Comparison of ENCODE assay signal across 9 cellular contexts in the genomic region with DNA sequence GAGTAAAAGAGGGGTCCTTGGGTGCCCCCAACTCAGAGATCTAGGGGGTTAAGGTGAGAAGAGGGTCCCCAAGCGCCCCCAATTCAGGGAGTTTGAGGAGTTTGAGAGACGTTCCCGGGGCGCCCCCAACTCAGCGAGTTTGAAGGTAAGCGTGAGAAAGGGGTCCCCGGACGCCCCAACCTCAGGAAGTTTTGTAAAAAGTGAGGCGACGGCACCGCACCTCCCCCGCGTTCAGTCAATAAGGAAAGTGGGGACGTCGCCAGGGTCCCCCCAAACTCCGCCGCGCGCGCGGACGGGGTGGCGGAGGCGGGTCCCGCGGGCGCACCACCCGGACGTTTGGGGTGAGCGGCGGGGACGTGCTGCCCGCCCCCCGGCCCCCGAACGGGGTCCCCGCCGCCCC. TPM values are rescaled to one million over a fixed set of nuclear protein-coding genes. Genes with fewer than 3 reads are reported as not detected.
DNase-seq lines count a peak whose midpoint lies in the region; FAIRE-seq and TF ChIP-seq lines count a peak whose summit lies in the region.
"Had no signal": no experiment of that assay in that cellular context is flagged by ENCODE, and none has a peak within 500 bp of the region (broad histone marks: within the 10 kb centered on the region; RNA-seq: fewer than 3 reads in every experiment).

No MANE protein-coding gene starts in this region.

- peaks cover 39% of the 10 kb centered on the region for H3K79me2 ChIP-seq in keratinocyte (ENCODE audit: control insufficient read depth, insufficient read depth, low read length)

- H3K4me3 ChIP-seq in keratinocyte (ENCODE audit: control insufficient read depth in 2 of 3, extremely low read depth in 1 of 3, insufficient read depth in 2 of 3, low read depth in 1 of 3, low read length in 3 of 3), result peak overlapping the region; percentile 63 to 87 (median 83)
- H3K4me3 ChIP-seq in subcutaneous abdominal adipose tissue (ENCODE audit: low read depth in 1 of 5, low read length in 5 of 5), result peak overlapping the region; percentile 66 to 97 (median 89)

- H3K9me3 ChIP-seq in keratinocyte (ENCODE audit: control insufficient read depth, low read depth, low read length) (no peaks in the 10 kb centered on the region), subcutaneous abdominal adipose tissue (ENCODE audit: control insufficient read depth in 5 of 5, low read length in 5 of 5) (no peaks in the 10 kb centered on the region)

- H3K9me3 Mint-ChIP-seq in T-helper 1 cell treated with Interleukin-12 subunit alpha and Interleukin-12 subunit beta and Interleukin-4 antibody, amounts not matched to agents 30 μg/mL and 1 μg/mL, for 36 hours, result no peaks in the 10 kb centered on the region
- H3K9me3 Mint-ChIP-seq in activated naive CD8-positive, alpha-beta T cell treated with anti-CD3 and anti-CD28 coated beads for 36 hours, result no peaks in the 10 kb centered on the region

- H3K27ac ChIP-seq in keratinocyte (ENCODE audit: control insufficient read depth, insufficient read depth, low read length) (peak overlapping the region; percentile 92), subcutaneous abdominal adipose tissue (ENCODE audit: low read depth, low read length) (peak overlapping the region; percentile 86)

- no peaks in the 10 kb centered on the region for H3K27me3 ChIP-seq in keratinocyte (ENCODE audit: control insufficient read depth, extremely low read depth, insufficient read depth, low read length)
- no peaks in the 10 kb centered on the region for H3K27me3 ChIP-seq in subcutaneous abdominal adipose tissue (ENCODE audit: control insufficient read depth in 5 of 5, insufficient read depth in 4 of 5, low read length in 5 of 5)

- H3K36me3 Mint-ChIP-seq in T-helper 1 cell treated with Interleukin-12 subunit alpha and Interleukin-12 subunit beta and Interleukin-4 antibody, amounts not matched to agents 30 μg/mL and 1 μg/mL, for 36 hours (ENCODE audit: low read depth), result peaks cover 2% of the 10 kb centered on the region
- H3K36me3 Mint-ChIP-seq in activated naive CD8-positive, alpha-beta T cell treated with anti-CD3 and anti-CD28 coated beads for 36 hours, result no peaks in the 10 kb centered on the region

- peak overlapping the region; percentile 97 for H3K9ac ChIP-seq in keratinocyte (ENCODE audit: control insufficient read depth, extremely low read depth, insufficient read depth, low read length)
- H3K9ac ChIP-seq in subcutaneous abdominal adipose tissue (ENCODE audit: low read length in 5 of 5), result peak overlapping the region in 4 of 5 donors; percentile 73 to 95 (median 86)

- peak overlapping the region; percentile 90 for H3K4me3 Mint-ChIP-seq in T-helper 1 cell treated with Interleukin-12 subunit alpha and Interleukin-12 subunit beta and Interleukin-4 antibody, amounts not matched to agents 30 μg/mL and 1 μg/mL, for 36 hours
- H3K4me3 Mint-ChIP-seq in activated naive CD8-positive, alpha-beta T cell treated with anti-CD3 and anti-CD28 coated beads for 36 hours, result peak overlapping the region; percentile 85

- H2AFZ ChIP-seq in keratinocyte (ENCODE audit: control insufficient read depth, low read length), result no peak overlapping the region

- H3K27me3 Mint-ChIP-seq in T-helper 1 cell treated with Interleukin-12 subunit alpha and Interleukin-12 subunit beta and Interleukin-4 antibody, amounts not matched to agents 30 μg/mL and 1 μg/mL, for 36 hours (ENCODE audit: low read depth), result peaks cover 19% of the 10 kb centered on the region
- H3K27me3 Mint-ChIP-seq in activated naive CD8-positive, alpha-beta T cell treated with anti-CD3 and anti-CD28 coated beads for 36 hours, result peaks cover 4% of the 10 kb centered on the region

- H3K9me1 ChIP-seq in keratinocyte (ENCODE audit: control insufficient read depth, extremely low read depth, insufficient read depth, low read length), result peaks cover 2% of the 10 kb centered on the region

- H4K20me1 ChIP-seq in keratinocyte (ENCODE audit: control insufficient read depth, extremely low read depth, insufficient read depth, low read length), result no peaks in the 10 kb centered on the region

- H3K36me3 ChIP-seq in keratinocyte (ENCODE audit: control insufficient read depth in 2 of 2, extremely low read depth in 1 of 2, insufficient read depth in 2 of 2, low read length in 2 of 2) (peaks cover 0 to 2% of the 10 kb centered on the region in 2 experiments), subcutaneous abdominal adipose tissue (ENCODE audit: control insufficient read depth in 5 of 5, insufficient read depth in 5 of 5, low read length in 5 of 5) (no peaks in the 10 kb centered on the region)

- DNase-seq in T-helper 1 cell (no peak), keratinocyte (ENCODE audit: low read depth, low spot score) (no peak), AML-193 (lab: John Stamatoyannopoulos, UW) (no peak), DMS153 (lab: John Stamatoyannopoulos, UW) (no peak), HT-29 (ENCODE audit: low spot score) (no peak)
- DNase-seq in activated naive CD8-positive, alpha-beta T cell treated with anti-CD3 and anti-CD28 coated beads for 36 hours, result no peak

- peak overlapping the region; percentile 84 for H3K27ac Mint-ChIP-seq in T-helper 1 cell treated with Interleukin-12 subunit alpha and Interleukin-12 subunit beta and Interleukin-4 antibody, amounts not matched to agents 30 μg/mL and 1 μg/mL, for 36 hours
- peak overlapping the region; percentile 74 for H3K27ac Mint-ChIP-seq in activated naive CD8-positive, alpha-beta T cell treated with anti-CD3 and anti-CD28 coated beads for 36 hours

- peaks cover 22% of the 10 kb centered on the region for H3K4me1 Mint-ChIP-seq in T-helper 1 cell treated with Interleukin-12 subunit alpha and Interleukin-12 subunit beta and Interleukin-4 antibody, amounts not matched to agents 30 μg/mL and 1 μg/mL, for 36 hours (ENCODE audit: low read depth)
- peaks cover 12% of the 10 kb centered on the region for H3K4me1 Mint-ChIP-seq in activated naive CD8-positive, alpha-beta T cell treated with anti-CD3 and anti-CD28 coated beads for 36 hours

- H3K4me1 ChIP-seq in keratinocyte (ENCODE audit: control insufficient read depth, extremely low read depth, insufficient read depth, low read length) (peaks cover 10% of the 10 kb centered on the region), subcutaneous abdominal adipose tissue (ENCODE audit: control insufficient read depth in 5 of 5, insufficient read depth in 5 of 5, low read length in 5 of 5) (peaks cover 2 to 27% (median 18%) of the 10 kb centered on the region in 5 donors)

- TF ChIP-seq CTCF in keratinocyte (optimal IDR thresholded peaks at IDR 0.05 in 1 of 3, IDR thresholded peaks at IDR 0.05 in 1 of 3, conservative IDR thresholded peaks at IDR 0.05 in 1 of 3; ENCODE audit: extremely low read depth in 1 of 3, insufficient read depth in 2 of 3, low read length in 3 of 3), result no peak

- no peak for FAIRE-seq in keratinocyte (lab: Jason Lieb, UNC)

- H3K4me2 ChIP-seq in keratinocyte (ENCODE audit: control insufficient read depth, extremely low read depth, insufficient read depth, low read depth, low read length), result peak overlapping the region; percentile 88

- dilution Hi-C loops in keratinocyte (cut with MboI; ENCODE audit: extremely low pct_ligation_motif_present, low sequenced_read_pairs), result loop anchor here (10.0 kb wide), 1 partner anchor 75 kb away; no protein-coding TSS in a partner anchor

RNA-seq across cellular contexts. Expression of a gene that starts 0.4 kb away (rescaled TPM):
- total RNA-seq in activated naive CD8-positive, alpha-beta T cell treated with anti-CD3 and anti-CD28 coated beads for 36 hours, result 10 to 100 TPM in 1 of 2 experiments, 1 to 10 TPM in 1; 9.5 to 10.3 TPM
- polyA plus RNA-seq in keratinocyte, result 5.8 to 7.3 TPM (median 5.9 TPM) in 3 replicates
- 4.7 TPM for polyA plus RNA-seq in keratinocyte (2011; ENCODE audit: low read depth)
- 3.4 and 7.4 TPM in 2 replicates for polyA plus RNA-seq in keratinocyte (2011; cell fraction: cytosol; rRNA removed)
- polyA plus RNA-seq in keratinocyte (2011; cell fraction: nucleus; rRNA removed), result 11.0 and 15.6 TPM in 2 replicates
- 6.1 and 6.7 TPM in 2 replicates for polyA plus RNA-seq in keratinocyte (2012; ENCODE audit: low replicate concordance)
- 6.1 to 38.4 TPM (median 6.6 TPM) in 3 replicates for polyA minus RNA-seq in keratinocyte
- polyA minus RNA-seq in keratinocyte (2011; cell fraction: cytosol; rRNA and poly(A)+ RNA removed), result 16.3 TPM
- 12.3 and 13.0 TPM in 2 replicates for polyA minus RNA-seq in keratinocyte (2011; cell fraction: nucleus; rRNA and poly(A)+ RNA removed)
- 11.8 and 18.8 TPM in 2 replicates for total RNA-seq in HT-29 (2014; rRNA removed; shearing (Covaris generic))

RNA-seq across cellular contexts. Expression of a gene that starts 25.5 kb away (rescaled TPM):
- not detected for total RNA-seq in activated naive CD8-positive, alpha-beta T cell treated with anti-CD3 and anti-CD28 coated beads for 36 hours
- not detected in 3 replicates for polyA plus RNA-seq in keratinocyte
- not detected for polyA plus RNA-seq in keratinocyte (2011; ENCODE audit: low read depth)
- not detected in 2 replicates for polyA plus RNA-seq in keratinocyte (2011; cell fraction: cytosol; rRNA removed)
- polyA plus RNA-seq in keratinocyte (2011; cell fraction: nucleus; rRNA removed), result 0.05 TPM in 1 of 2 replicates, not detected in the other
- not detected in 2 replicates for polyA plus RNA-seq in keratinocyte (2012; ENCODE audit: low replicate concordance)
- not detected in 3 replicates for polyA minus RNA-seq in keratinocyte
- not detected for polyA minus RNA-seq in keratinocyte (2011; cell fraction: cytosol; rRNA and poly(A)+ RNA removed)
- not detected in 2 replicates for polyA minus RNA-seq in keratinocyte (2011; cell fraction: nucleus; rRNA and poly(A)+ RNA removed)
- total RNA-seq in HT-29 (2014; rRNA removed; shearing (Covaris generic)), result not detected in 2 replicates
- total RNA-seq: left colon had no signal
